ENCODE assay signal across 1 cellular context in the genomic region with DNA sequence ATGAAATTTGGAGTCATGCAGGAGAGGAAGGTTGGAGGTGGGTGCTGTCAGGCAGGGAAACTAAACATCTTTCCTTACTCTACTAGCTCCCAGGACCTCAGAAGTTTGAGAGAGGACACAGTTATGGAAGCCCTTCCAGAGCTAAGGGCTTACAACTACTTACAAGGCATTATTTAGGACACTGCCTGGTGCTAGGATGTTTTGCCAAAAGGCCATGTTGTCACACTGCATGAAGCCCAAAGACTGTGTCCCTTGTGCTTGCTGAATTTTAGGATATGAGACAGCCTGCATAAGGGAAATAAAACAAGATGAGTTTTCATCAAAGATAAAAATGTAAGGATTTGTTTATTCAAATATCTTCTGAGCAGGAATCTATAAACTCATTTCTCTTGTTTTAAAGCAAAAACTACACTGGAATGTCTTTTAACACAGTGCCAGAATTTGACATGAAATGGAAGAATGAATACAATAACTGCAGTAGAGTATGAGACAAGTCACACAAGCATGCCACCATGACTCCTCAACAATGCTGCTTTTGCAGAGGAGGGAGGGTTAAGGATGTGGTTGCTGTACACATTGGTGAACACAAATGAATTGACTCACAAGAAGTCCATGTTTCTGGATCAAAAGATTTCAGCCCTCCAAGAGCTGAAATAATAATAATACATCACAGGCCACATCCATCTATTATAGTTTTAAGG.
TF ChIP-seq lines count a peak whose summit lies in the region.

No MANE protein-coding gene starts in this region.

TF ChIP-seq in IMR-90, 13 proteins besides CTCF, POLR2A, EP300 and RAD21:
- TF ChIP-seq FOS (IDR thresholded peaks at IDR 0.05; ENCODE audit: low read depth, low read length), result no peak
- no peak for TF ChIP-seq MXI1 (IDR thresholded peaks at IDR 0.05; ENCODE audit: borderline replicate concordance, low read depth, low read length)
- no peak for TF ChIP-seq RCOR1 (IDR thresholded peaks at IDR 0.05; ENCODE audit: insufficient replicate concordance, low read length)
- TF ChIP-seq MAZ (IDR thresholded peaks at IDR 0.05; ENCODE audit: borderline replicate concordance, low read depth, low read length), result no peak
- TF ChIP-seq CEBPB (IDR thresholded peaks at IDR 0.05; ENCODE audit: low read depth, low read length), result no peak
- no peak for TF ChIP-seq SMC3 (IDR thresholded peaks at IDR 0.05; ENCODE audit: low read depth, low read length)
- TF ChIP-seq BHLHE40 (IDR thresholded peaks at IDR 0.05; ENCODE audit: low read depth, low read length), result no peak
- no peak for TF ChIP-seq MAFK (IDR thresholded peaks at IDR 0.05; ENCODE audit: low read depth, low read length)
- no peak for TF ChIP-seq NFE2L2 (IDR thresholded peaks at IDR 0.05; ENCODE audit: low read depth, low read length)
- TF ChIP-seq ELK1 (IDR thresholded peaks at IDR 0.05; ENCODE audit: borderline replicate concordance, low read depth, low read length), result no peak
- no peak for TF ChIP-seq USF2 (IDR thresholded peaks at IDR 0.05; ENCODE audit: low read depth, low read length)
- no peak for TF ChIP-seq RFX5 (IDR thresholded peaks at IDR 0.05; ENCODE audit: low read depth, low read length)
- TF ChIP-seq CHD1 (IDR thresholded peaks at IDR 0.05; ENCODE audit: low read depth, low read length), result no peak
